Comparison of ENCODE assay signal across 8 cellular contexts in the genomic region with DNA sequence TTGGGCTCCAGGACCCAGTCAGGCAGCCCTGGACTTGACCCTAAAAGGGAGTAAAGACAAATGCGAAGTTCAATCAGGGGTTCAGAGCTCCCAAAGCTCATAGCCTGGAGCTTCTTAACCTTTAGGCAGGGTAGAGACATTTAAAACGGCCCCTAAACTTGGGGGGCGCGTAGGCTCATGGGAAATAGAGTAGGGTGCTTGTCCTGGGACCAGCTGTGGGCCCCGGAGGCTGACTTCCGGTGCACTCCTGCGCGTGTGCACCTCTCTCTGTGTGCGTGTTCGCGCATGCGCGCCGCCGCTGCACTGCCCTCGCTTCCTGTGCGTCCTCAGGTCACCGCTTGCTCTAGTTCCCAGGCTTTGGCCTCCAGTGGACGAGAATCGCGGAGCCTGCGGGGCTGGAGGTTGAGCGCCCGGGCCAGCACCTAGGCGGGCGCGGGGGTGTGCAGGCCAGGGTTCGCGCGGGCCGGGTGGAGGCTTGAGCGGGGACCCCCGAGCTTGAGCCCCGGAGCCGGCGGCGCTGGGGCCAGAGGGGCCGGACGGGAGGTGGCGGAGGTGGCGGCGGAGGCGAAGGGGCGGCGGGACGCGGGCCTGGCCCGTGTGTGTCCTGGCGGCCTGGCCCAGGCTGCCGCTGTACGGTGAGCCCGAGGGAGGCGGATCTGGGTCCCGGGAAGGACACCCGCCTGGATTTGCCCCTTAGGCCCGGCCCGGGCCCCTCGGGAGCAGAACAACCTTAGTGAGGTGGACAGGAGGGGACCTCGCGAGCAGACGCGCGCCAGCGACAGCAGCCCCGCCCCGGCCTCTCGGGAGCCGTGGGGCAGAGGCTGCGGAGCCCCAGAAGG. TPM values are rescaled to one million over a fixed set of nuclear protein-coding genes. Genes with fewer than 3 reads are reported as not detected.
DNase-seq lines count a peak whose midpoint lies in the region; ATAC-seq and TF ChIP-seq lines count a peak whose summit lies in the region.

A gene (plus strand): TSS at position 303 of the 839 bp plus-strand sequence. CDS start 2,217 bp downstream, outside the sequence.

- H3K27me3 ChIP-seq in BLaER1 (no peaks in the 10 kb centered on the region), colonic mucosa (no peaks in the 10 kb centered on the region)

- peak within 1 kb of the TSS; percentile 97 for H3K9ac ChIP-seq in BLaER1
- peak within 1 kb of the TSS; percentile 73 to 79 for H3K9ac ChIP-seq in colonic mucosa (ENCODE audit: low read depth in 2 of 2, low read length in 2 of 2)

- H3K4me3 ChIP-seq in BLaER1 (peak within 1 kb of the TSS; percentile 99), colonic mucosa (peak within 1 kb of the TSS; percentile 97)

- H3K9me3 ChIP-seq in BLaER1 (peaks cover 25% of the 10 kb centered on the region), colonic mucosa (no peaks in the 10 kb centered on the region)

- H3K27ac ChIP-seq in BLaER1 (peak within 1 kb of the TSS; percentile 98), colonic mucosa (peak within 1 kb of the TSS; percentile 82)

- H4K20me1 ChIP-seq in BLaER1: peaks cover 5% of the 10 kb centered on the region; the same call in 1 of the 2 replicates

- ATAC-seq in HG03457 (IDR thresholded peaks at IDR 0.05; ENCODE audit: unreplicated experiment) (peak; percentile 99), left colon (peak; percentile 100)

- DNase-seq in GM19240 (ENCODE audit: insufficient read length, low spot score): peak; percentile 86
- DNase-seq in NCI-H526 (lab: John Stamatoyannopoulos, UW): peak; percentile 70 to 91
- peak; percentile 94 for DNase-seq in activated CD4-positive, alpha-beta T cell treated with anti-CD3 and anti-CD28 coated beads for 48 hours
- DNase-seq in colonic mucosa: peak; percentile 94
- peak; percentile 94 to 96 for DNase-seq in left colon
- peak; percentile 76 to 83 for DNase-seq in stimulated activated CD4-positive, alpha-beta T cell treated with anti-CD3 and anti-CD28 coated beads, Interleukin-1b, Interleukin-23, amount 100 ng/mL, for 4 hours (ENCODE audit: low read depth in 2 of 2)

- H3K36me3 ChIP-seq in BLaER1: peaks cover 32% of the 10 kb centered on the region
- no peaks in the 10 kb centered on the region for H3K36me3 ChIP-seq in colonic mucosa

- no peak for TF ChIP-seq CTCF in colonic mucosa (IDR thresholded peaks at IDR 0.05)

- H3K4me2 ChIP-seq in BLaER1: peak within 1 kb of the TSS; percentile 91

- H3K4me1 ChIP-seq in BLaER1 (peaks cover 13% of the 10 kb centered on the region), colonic mucosa (no peaks in the 10 kb centered on the region)

- intact Hi-C loops in colonic mucosa (cut with DNase I) (no loop called here), left colon (cut with DNase I, micrococcal nuclease) (no loop called here)

RNA-seq across cellular contexts. Expression of the gene that starts here (rescaled TPM):
- total RNA-seq in colonic mucosa: 10 to 100 TPM in 1 of 2 donors, 1 to 10 TPM in 1; 8.0 to 11.8 TPM
- 10 to 100 TPM in 1 of 2 donors, 1 to 10 TPM in 1; 9.0 to 10.7 TPM for total RNA-seq in left colon

Comparison
In these comparisons a context has a peak if more than half of its experiments do, and no peak if none do; other contexts are left out.
1. Peak in every context shown above with its lines: DNase-seq, ATAC-seq, H3K4me3 ChIP-seq and H3K27ac ChIP-seq.